11 cellular contexts compared by ENCODE assay signal in the genomic region with DNA sequence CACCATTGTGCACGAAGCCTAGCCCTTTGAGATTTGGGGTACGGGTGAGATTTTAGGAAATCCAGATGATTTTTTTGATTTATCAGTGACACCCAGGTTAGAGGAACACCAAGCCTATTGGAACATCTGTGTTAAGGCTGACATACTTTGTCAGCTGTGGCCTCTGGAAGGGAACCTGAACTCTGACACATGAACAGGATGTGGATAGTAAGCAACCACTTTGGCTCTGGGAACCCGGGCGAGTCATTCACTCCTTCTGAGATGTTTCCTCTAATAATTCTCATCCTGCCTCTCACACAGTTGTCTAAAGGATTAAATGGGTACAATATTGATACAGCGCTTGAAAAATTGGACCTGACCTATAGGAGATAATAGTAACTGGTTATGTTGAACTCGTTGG.
DNase-seq lines count a peak whose midpoint lies in the region; ATAC-seq and TF ChIP-seq lines count a peak whose summit lies in the region.
"Had no signal": no experiment of that assay in that cellular context is flagged by ENCODE, and none has a peak within 500 bp of the region (broad histone marks: within the 10 kb centered on the region; RNA-seq: fewer than 3 reads in every experiment).

No MANE protein-coding gene starts in this region.

- peak overlapping the region; percentile 31 for H3K27ac ChIP-seq in left ventricle myocardium inferior (replicated peaks)
- no peak overlapping the region for H3K27ac ChIP-seq in RWPE1
- H3K27ac ChIP-seq in epithelial cell of prostate: peak overlapping the region; percentile 34
- no peak overlapping the region for H3K27ac ChIP-seq in uterus

- POLR2A ChIA-PET in RWPE1 (lab: Yijun Ruan, JAX; ENCODE audit: low non-redundant PET): no interaction called here

- H3K9me3 Mint-ChIP-seq in stimulated activated naive CD8-positive, alpha-beta T cell treated with anti-CD3 and anti-CD28 coated beads, Interleukin-15, Interleukin-2, amounts not matched to agents 100 ng/mL and 50 ng/mL, for 24 hours: no peaks in the 10 kb centered on the region
- H3K9me3 Mint-ChIP-seq: CD4-positive, alpha-beta T cell had no signal

- peak overlapping the region; percentile 10 for H3K27ac Mint-ChIP-seq in stimulated activated naive CD8-positive, alpha-beta T cell treated with anti-CD3 and anti-CD28 coated beads, Interleukin-15, Interleukin-2, amounts not matched to agents 100 ng/mL and 50 ng/mL, for 24 hours
- H3K27ac Mint-ChIP-seq: CD4-positive, alpha-beta T cell had no signal

- H3K36me3 ChIP-seq in left ventricle myocardium inferior: no peaks in the 10 kb centered on the region
- H3K36me3 ChIP-seq in uterus: no peaks in the 10 kb centered on the region

- intact Hi-C loops in left ventricle myocardium inferior (cut with micrococcal nuclease) (no loop called here), Right ventricle myocardium superior (cut with DNase I) (no loop called here), uterus (cut with DNase I; ENCODE audit: low total_unique reads) (no loop called here)

- H3K4me3 Mint-ChIP-seq in stimulated activated naive CD8-positive, alpha-beta T cell treated with anti-CD3 and anti-CD28 coated beads, Interleukin-15, Interleukin-2, amounts not matched to agents 100 ng/mL and 50 ng/mL, for 24 hours: no peak overlapping the region
- H3K4me3 Mint-ChIP-seq: CD4-positive, alpha-beta T cell had no signal

- no peak for DNase-seq in left ventricle myocardium inferior
- no peak for DNase-seq in Right ventricle myocardium superior
- peak; percentile 22 for DNase-seq in RWPE1 (ENCODE audit: low spot score)
- DNase-seq in epithelial cell of prostate (ENCODE audit: low read depth, low spot score): no peak
- DNase-seq in uterus: no peak
- no peak for DNase-seq in LoVo (ENCODE audit: low spot score)
- DNase-seq: CD4-positive, alpha-beta T cell; NCI-H1048; RPMI8226 had no signal

- CTCF ChIA-PET in RWPE1 (lab: Yijun Ruan, JAX): interaction anchor here (0.7 to 2.0 kb wide), 3 partner anchors 32 to 95 kb away, joined by 3 to 8 read pairs (median 4); no protein-coding TSS in a partner anchor

- TF ChIP-seq CTCF in left ventricle myocardium inferior (IDR thresholded peaks at IDR 0.05; ENCODE audit: borderline replicate concordance): no peak
- TF ChIP-seq CTCF in RWPE1 (conservative IDR thresholded peaks at IDR 0.05; ENCODE audit: low read depth): no peak
- TF ChIP-seq CTCF in uterus (IDR thresholded peaks at IDR 0.05): no peak

- H3K9me3 ChIP-seq in left ventricle myocardium inferior (replicated peaks): peaks cover 6% of the 10 kb centered on the region
- no peaks in the 10 kb centered on the region for H3K9me3 ChIP-seq in uterus

- H3K27me3 ChIP-seq in left ventricle myocardium inferior (ENCODE audit: low read depth) (no peaks in the 10 kb centered on the region), uterus (no peaks in the 10 kb centered on the region)

- H3K4me3 ChIP-seq in left ventricle myocardium inferior (no peak overlapping the region), uterus (no peak overlapping the region)

- peaks cover 16% of the 10 kb centered on the region for H3K4me1 ChIP-seq in left ventricle myocardium inferior
- H3K4me1 ChIP-seq in uterus: no peaks in the 10 kb centered on the region

- TF ChIP-seq POLR2A in uterus (IDR thresholded peaks at IDR 0.05): no peak

- peaks cover 15% of the 10 kb centered on the region for H3K4me1 Mint-ChIP-seq in stimulated activated naive CD8-positive, alpha-beta T cell treated with anti-CD3 and anti-CD28 coated beads, Interleukin-15, Interleukin-2, amounts not matched to agents 100 ng/mL and 50 ng/mL, for 24 hours (ENCODE audit: low read depth)

- peaks cover 5% of the 10 kb centered on the region for H3K27me3 Mint-ChIP-seq in stimulated activated naive CD8-positive, alpha-beta T cell treated with anti-CD3 and anti-CD28 coated beads, Interleukin-15, Interleukin-2, amounts not matched to agents 100 ng/mL and 50 ng/mL, for 24 hours
- H3K27me3 Mint-ChIP-seq: CD4-positive, alpha-beta T cell had no signal

- H3K36me3 Mint-ChIP-seq in stimulated activated naive CD8-positive, alpha-beta T cell treated with anti-CD3 and anti-CD28 coated beads, Interleukin-15, Interleukin-2, amounts not matched to agents 100 ng/mL and 50 ng/mL, for 24 hours (ENCODE audit: low read depth): no peaks in the 10 kb centered on the region

- ATAC-seq in Right ventricle myocardium superior (ENCODE audit: poor library complexity): no peak
- no peak for ATAC-seq in GM21786 (IDR thresholded peaks at IDR 0.05; ENCODE audit: unreplicated experiment)

Comparison
In these comparisons a context has a peak if more than half of its experiments do, and no peak if none do; other contexts are left out.
1. H3K27ac ChIP-seq: peak in left ventricle myocardium inferior (single experiment) and epithelial cell of prostate (single experiment); none in RWPE1 (single experiment) and uterus (0 of 2).